ENCODE assay signal across 25 cellular contexts in the genomic region with DNA sequence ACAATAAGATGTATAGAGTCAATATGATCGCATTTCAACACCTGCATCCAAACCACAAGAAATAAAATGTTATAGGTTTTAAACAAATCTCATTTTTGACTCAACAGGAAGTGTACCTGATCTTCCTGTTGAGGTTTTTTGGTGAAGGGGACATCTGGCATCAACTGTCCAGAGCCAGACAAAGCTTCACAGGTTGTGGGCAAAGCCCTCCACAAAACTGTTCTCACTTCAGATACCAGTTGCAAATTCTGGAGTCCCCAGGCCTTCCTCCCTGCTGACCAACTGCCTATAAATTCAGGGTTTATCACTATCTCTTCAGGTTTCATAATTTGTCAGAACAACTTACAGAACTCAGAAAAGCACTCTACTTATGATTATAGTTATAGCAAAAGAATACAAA.
"Had no signal": no experiment of that assay in that cellular context is flagged by ENCODE, and none has a peak within 500 bp of the region (broad histone marks: within the 10 kb centered on the region; RNA-seq: fewer than 3 reads in every experiment).

No MANE protein-coding gene starts in this region.

- DNase-seq: Karpas-422, Kasumi-1, MG63, MM.1S, MV-4-11, NCI-H1048, NCI-H1092, NCI-H1092 treated with DMSO at 0.1 percent for 48 hours, NCI-H1105, NCI-H1105 treated with DMSO at 0.1 percent for 48 hours, NCI-H1417 treated with DMSO at 0.1 percent for 48 hours, NCI-H1436 treated with DMSO at 0.1 percent for 48 hours, NCI-H146, NCI-H1694, NCI-H1694 treated with DMSO at 0.1 percent for 48 hours, NCI-H187, NCI-H187 treated with DMSO at 0.1 percent for 48 hours, NCI-H1930, NCI-H2029, NCI-H2029 treated with DMSO at 0.1 percent for 48 hours, NCI-H2081, NCI-H2081 treated with DMSO at 0.1 percent for 48 hours, NCI-H226, NCI-H510A, NCI-H510A treated with DMSO at 0.1 percent for 48 hours had no signal

- H3K27me3 ChIP-seq: MG63 had no signal

- H3K36me3 ChIP-seq: MG63 had no signal

- H3K9me3 ChIP-seq: MG63 had no signal

- H3K4me3 ChIP-seq: MG63 had no signal
